ENCODE assay signal across 1 cellular context in the genomic region with DNA sequence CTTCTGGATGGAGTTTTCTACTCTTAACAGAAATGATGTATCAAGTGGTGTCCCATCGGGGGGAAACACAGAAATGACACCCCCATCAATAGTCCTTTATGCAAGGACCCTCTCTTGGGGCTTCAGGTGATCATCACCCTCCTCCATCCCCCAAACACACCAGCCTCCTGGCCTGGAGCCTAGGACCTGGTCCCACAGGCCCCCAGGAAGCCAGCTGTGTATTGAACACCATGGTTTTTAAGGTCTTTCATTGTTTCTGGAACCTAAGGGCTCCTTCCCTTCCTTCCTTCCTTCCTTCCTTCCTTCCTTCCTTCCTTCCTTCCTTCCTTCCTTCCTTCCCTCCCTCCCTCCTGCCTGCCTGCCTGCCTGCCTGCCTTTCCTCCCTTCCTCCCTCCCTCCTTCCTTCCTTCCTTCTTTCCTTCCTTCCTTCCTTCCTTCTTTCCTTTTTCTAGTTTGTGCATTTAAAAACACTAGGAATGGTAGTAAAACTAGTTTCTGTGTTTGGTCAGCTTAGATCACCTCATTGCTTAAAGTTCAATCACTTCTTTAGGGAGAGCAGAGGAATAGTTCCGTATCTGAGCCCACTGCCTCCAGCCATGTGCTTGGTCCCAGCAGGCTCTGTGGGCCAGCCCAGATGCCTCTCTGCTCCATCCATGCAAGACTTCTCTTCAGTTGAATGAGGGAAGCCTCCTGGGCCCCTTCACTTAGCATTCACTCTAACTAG.
TF ChIP-seq lines count a peak whose summit lies in the region.

No MANE protein-coding gene starts in this region.

TF ChIP-seq in IMR-90, 13 proteins besides CTCF, POLR2A, EP300 and RAD21 (continued from another document):
- no peak for TF ChIP-seq RFX5 (IDR thresholded peaks at IDR 0.05; ENCODE audit: low read depth, low read length)
- TF ChIP-seq, protein P1, sequence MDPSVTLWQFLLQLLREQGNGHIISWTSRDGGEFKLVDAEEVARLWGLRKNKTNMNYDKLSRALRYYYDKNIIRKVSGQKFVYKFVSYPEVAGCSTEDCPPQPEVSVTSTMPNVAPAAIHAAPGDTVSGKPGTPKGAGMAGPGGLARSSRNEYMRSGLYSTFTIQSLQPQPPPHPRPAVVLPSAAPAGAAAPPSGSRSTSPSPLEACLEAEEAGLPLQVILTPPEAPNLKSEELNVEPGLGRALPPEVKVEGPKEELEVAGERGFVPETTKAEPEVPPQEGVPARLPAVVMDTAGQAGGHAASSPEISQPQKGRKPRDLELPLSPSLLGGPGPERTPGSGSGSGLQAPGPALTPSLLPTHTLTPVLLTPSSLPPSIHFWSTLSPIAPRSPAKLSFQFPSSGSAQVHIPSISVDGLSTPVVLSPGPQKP (IDR thresholded peaks at IDR 0.05; ENCODE audit: borderline replicate concordance, low read depth, low read length): no peak
